Comparison of ENCODE assay signal across 16 cellular contexts in the genomic region with DNA sequence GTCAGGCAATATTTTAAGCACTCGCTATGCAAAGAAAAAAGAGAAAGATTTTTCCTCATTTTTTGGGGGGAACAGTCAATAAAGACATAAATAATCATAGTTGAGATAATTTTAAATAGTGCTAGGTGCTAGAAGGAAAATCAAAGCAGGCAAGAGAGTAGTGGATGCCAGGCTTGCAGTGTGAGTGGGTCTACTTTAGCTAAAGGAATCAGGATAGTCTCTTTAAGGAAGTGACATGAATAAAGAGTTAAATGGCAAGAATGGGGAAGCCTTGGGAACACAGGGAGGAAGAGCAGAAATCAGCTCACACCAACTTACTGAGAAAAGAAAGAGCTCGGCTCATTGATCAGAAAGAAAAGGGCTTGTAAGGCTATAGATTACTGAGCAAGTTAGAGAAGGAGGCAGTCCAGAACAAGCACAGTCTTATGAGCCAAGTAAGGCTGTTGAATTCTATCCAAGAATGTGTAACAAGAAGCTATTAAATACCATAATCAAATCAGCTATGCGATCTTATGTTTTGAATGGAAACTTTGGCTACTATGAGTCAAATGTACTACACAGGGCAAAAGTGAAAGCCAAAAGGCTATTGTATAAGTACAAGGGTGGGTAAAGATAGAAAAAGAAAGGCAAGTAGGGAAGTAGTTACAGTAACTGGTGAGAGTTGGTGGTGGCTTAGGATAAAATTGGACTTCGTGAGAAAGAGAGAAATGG.
DNase-seq lines count a peak whose midpoint lies in the region; ATAC-seq, FAIRE-seq and TF ChIP-seq lines count a peak whose summit lies in the region.
"Had no signal": no experiment of that assay in that cellular context is flagged by ENCODE, and none has a peak within 500 bp of the region (broad histone marks: within the 10 kb centered on the region; RNA-seq: fewer than 3 reads in every experiment).

No MANE protein-coding gene starts in this region.

- TF ChIP-seq CTCF in PC-3 (conservative IDR thresholded peaks at IDR 0.05; ENCODE audit: low read depth, low read length) (no peak), endothelial cell of umbilical vein (IDR thresholded peaks at IDR 0.05; ENCODE audit: extremely low read depth in 1 of 2, insufficient read depth in 1 of 2, low read depth in 1 of 2, low read length in 2 of 2) (no peak)

- POLR2A ChIA-PET in PC-3 (lab: Charles Lee; ENCODE audit: unreplicated experiment): interaction anchor here (0.7 kb wide), 1 partner anchor 253 kb away, joined by 8 read pairs; no protein-coding TSS in a partner anchor
- POLR2A ChIA-PET in endothelial cell of umbilical vein (lab: Charles Lee): no interaction called here

- H3K79me2 ChIP-seq in PC-3 (ENCODE audit: low read length) (no peaks in the 10 kb centered on the region), endothelial cell of umbilical vein (ENCODE audit: control insufficient read depth, insufficient read depth, low read length) (no peaks in the 10 kb centered on the region)

- BruUV-seq in PC-3 (replicated peaks; lab: Mats Ljungman, UMichigan) (no TSS peak), endothelial cell of umbilical vein (replicated peaks; lab: Mats Ljungman, UMichigan) (no TSS peak)

- H3K27me3 ChIP-seq in PC-3 (ENCODE audit: low read length) (no peaks in the 10 kb centered on the region), endothelial cell of umbilical vein (ENCODE audit: control insufficient read depth in 2 of 2, insufficient read depth in 2 of 2, low read length in 2 of 2) (no peaks in the 10 kb centered on the region)
- H3K27me3 ChIP-seq: neutrophil, upper lobe of left lung had no signal

- H3K4me3 ChIP-seq in PC-3 (ENCODE audit: low read length) (no peak overlapping the region), endothelial cell of umbilical vein (replicated peaks in 1 of 3; ENCODE audit: insufficient read depth in 1 of 3, low read depth in 1 of 3, low read length in 3 of 3) (no peak overlapping the region)
- H3K4me3 ChIP-seq: skin epidermis, upper lobe of left lung had no signal

- H2AFZ ChIP-seq in PC-3 (ENCODE audit: low read length): no peak overlapping the region; the same call in 1 of the 2 replicates
- H2AFZ ChIP-seq in endothelial cell of umbilical vein (ENCODE audit: low read depth, low read length): no peak overlapping the region

- peak; percentile 0 for DNase-seq in EL
- peak; percentile 64 for DNase-seq in PC-3
- DNase-seq in endothelial cell of umbilical vein (ENCODE audit: low read depth, low spot score): peak; percentile 78
- peak; percentile 61 for DNase-seq in non-pigmented ciliary epithelial cell (ENCODE audit: low read depth)
- no peak for DNase-seq in COLO829 (ENCODE audit: low spot score)
- no peak for DNase-seq in germinal center (ENCODE audit: low spot score)
- DNase-seq in HuH-7 (ENCODE audit: low spot score): no peak
- DNase-seq: activated T-cell treated with anti-CD3 and anti-CD28 coated beads, Interleukin-2, amount 50 U/mL, for 1 hour; head of caudate nucleus; upper lobe of left lung had no signal

- H4K20me1 ChIP-seq in PC-3 (ENCODE audit: low read length) (no peaks in the 10 kb centered on the region), endothelial cell of umbilical vein (replicated peaks; ENCODE audit: control insufficient read depth, extremely low read depth, insufficient read depth, low read length) (no peaks in the 10 kb centered on the region)

- FAIRE-seq in endothelial cell of umbilical vein (lab: Jason Lieb, UNC): no peak
- FAIRE-seq: endometrium, TTC549 had no signal

- H3K4me2 ChIP-seq in PC-3 (ENCODE audit: low read length): peak overlapping the region; percentile 39
- H3K4me2 ChIP-seq in endothelial cell of umbilical vein (ENCODE audit: insufficient read depth, low read length): peak overlapping the region; percentile 47

- dilution Hi-C loops in endothelial cell of umbilical vein (cut with MboI; ENCODE audit: extremely low pct_ligation_motif_present, low sequenced_read_pairs): no loop called here

- H3K36me3 ChIP-seq in PC-3 (ENCODE audit: low read depth, low read length) (no peaks in the 10 kb centered on the region), endothelial cell of umbilical vein (ENCODE audit: control insufficient read depth in 2 of 2, extremely low read depth in 1 of 2, insufficient read depth in 2 of 2, low read length in 2 of 2) (no peaks in the 10 kb centered on the region)
- H3K36me3 ChIP-seq: neutrophil, upper lobe of left lung had no signal

- CTCF ChIA-PET in PC-3 (lab: Charles Lee): interaction anchor here (0.7 kb wide), 1 partner anchor 17 kb away, joined by 3 read pairs; no protein-coding TSS in a partner anchor
- CTCF ChIA-PET in endothelial cell of umbilical vein (lab: Charles Lee): no interaction called here

- ATAC-seq in PC-3 (peak; percentile 90), HG03354 (IDR thresholded peaks at IDR 0.05; ENCODE audit: poor library complexity, severe bottlenecking, unreplicated experiment) (no peak)
- ATAC-seq: stimulated activated effector memory CD8-positive, alpha-beta T cell treated with anti-CD3 and anti-CD28 coated beads, Interleukin-12 subunit alpha, Interleukin-12 subunit beta, amount 100 ng/mL, for 72 hours had no signal

- intact Hi-C loops in PC-3 (cut with micrococcal nuclease): loop anchor here (10.0 kb wide), 2 partner anchors 134 to 254 kb away; no protein-coding TSS in a partner anchor
- intact Hi-C loops in endothelial cell of umbilical vein (cut with micrococcal nuclease): loop anchor here (5.0 kb wide), 1 partner anchor 686 kb away; no protein-coding TSS in a partner anchor

- H3K9ac ChIP-seq in PC-3 (ENCODE audit: low read length) (no peak overlapping the region), endothelial cell of umbilical vein (replicated peaks; ENCODE audit: extremely low read depth, insufficient read depth, low read length) (no peak overlapping the region)

- no peak for TF ChIP-seq POLR2A in endothelial cell of umbilical vein (IDR thresholded peaks at IDR 0.05; ENCODE audit: low read depth, low read length)

- no peaks in the 10 kb centered on the region for H3F3A ChIP-seq in PC-3 (ENCODE audit: low read length, unreplicated experiment)

- H3K4me1 ChIP-seq in PC-3 (ENCODE audit: insufficient read depth, low read length): peaks cover 15% of the 10 kb centered on the region
- no peaks in the 10 kb centered on the region for H3K4me1 ChIP-seq in endothelial cell of umbilical vein (ENCODE audit: control insufficient read depth, extremely low read depth, insufficient read depth, low read length)
- H3K4me1 ChIP-seq: upper lobe of left lung had no signal

- H3K9me1 ChIP-seq in endothelial cell of umbilical vein (replicated peaks; ENCODE audit: control insufficient read depth, extremely low read depth, insufficient read depth, low read length): no peaks in the 10 kb centered on the region

- no peaks in the 10 kb centered on the region for H3K9me2 ChIP-seq in PC-3 (replicated peaks; ENCODE audit: low read length)

- H3K9me3 ChIP-seq in PC-3 (ENCODE audit: low read length) (no peaks in the 10 kb centered on the region), endothelial cell of umbilical vein (replicated peaks; ENCODE audit: control insufficient read depth, insufficient read depth, low read length) (no peaks in the 10 kb centered on the region)
- H3K9me3 ChIP-seq: neutrophil, upper lobe of left lung had no signal

- 0 out of 2 replicates have a peak overlapping the region, but pooled peaks have one; percentile 7 for H3K27ac ChIP-seq in PC-3 (ENCODE audit: low read length)
- H3K27ac ChIP-seq in endothelial cell of umbilical vein (ENCODE audit: insufficient read depth, low read depth, low read length): no peak overlapping the region
- H3K27ac ChIP-seq: neutrophil, skin epidermis, upper lobe of left lung had no signal

TF ChIP-seq in endothelial cell of umbilical vein, 7 proteins besides CTCF, POLR2A, EP300 and RAD21:
- TF ChIP-seq FOS (IDR thresholded peaks at IDR 0.05; ENCODE audit: borderline replicate concordance, insufficient read depth, low read length) (peak; percentile 22), GATA2 (IDR thresholded peaks at IDR 0.05; ENCODE audit: insufficient read depth, insufficient read length, low read depth, low read length) (peak; percentile 28), MYC (IDR thresholded peaks at IDR 0.05; ENCODE audit: low read depth, low read length) (no peak)

Comparison
In these comparisons a context has a peak if more than half of its experiments do, and no peak if none do; other contexts are left out.
1. DNase-seq: peak in EL (single experiment), PC-3 (single experiment), endothelial cell of umbilical vein (single experiment) and non-pigmented ciliary epithelial cell (single experiment); none in COLO829 (single experiment), germinal center (single experiment) and HuH-7 (single experiment).